Comparison of ENCODE assay signal across 11 cellular contexts in genomic region chr17:62625870-62626200, GRCh38. TPM values are rescaled to one million over a fixed set of nuclear protein-coding genes. Genes with fewer than 3 reads are reported as not detected.
DNase-seq lines count a peak whose midpoint lies in the region; ATAC-seq and TF ChIP-seq lines count a peak whose summit lies in the region.
"Had no signal": no experiment of that assay in that cellular context is flagged by ENCODE, and none has a peak within 500 bp of the region (broad histone marks: within the 10 kb centered on the region; RNA-seq: fewer than 3 reads in every experiment).

No MANE protein-coding gene starts in this region.

- no peaks in the 10 kb centered on the region for H3K9me3 Mint-ChIP-seq in T-helper 1 cell treated with Interleukin-12 subunit alpha and Interleukin-12 subunit beta and Interleukin-4 antibody, amounts not matched to agents 30 μg/mL and 1 μg/mL, for 36 hours

- H3K27me3 ChIP-seq in left ventricle myocardium inferior (ENCODE audit: low read depth) = peaks cover 53% of the 10 kb centered on the region
- peaks cover 8 to 35% (median 30%) of the 10 kb centered on the region in 3 donors for H3K27me3 ChIP-seq in sigmoid colon

- peaks cover 40% of the 10 kb centered on the region for H3K27me3 Mint-ChIP-seq in T-helper 1 cell treated with Interleukin-12 subunit alpha and Interleukin-12 subunit beta and Interleukin-4 antibody, amounts not matched to agents 30 μg/mL and 1 μg/mL, for 36 hours (ENCODE audit: low read depth)

- peak overlapping the region; percentile 22 for H3K4me3 Mint-ChIP-seq in T-helper 1 cell treated with Interleukin-12 subunit alpha and Interleukin-12 subunit beta and Interleukin-4 antibody, amounts not matched to agents 30 μg/mL and 1 μg/mL, for 36 hours

- 75 to 81% methylated on average over 4 of the region's 4 CpGs for WGBS in sigmoid colon, 2 donors

- intact Hi-C loops in left ventricle myocardium inferior (cut with micrococcal nuclease) (no loop called here), sigmoid colon (cut with DNase I) (no loop called here), posterior vena cava (cut with DNase I) (no loop called here)

- ATAC-seq in HG03159 (IDR thresholded peaks at IDR 0.05; ENCODE audit: unreplicated experiment) = no peak

- H3K27ac ChIP-seq in left ventricle myocardium inferior (replicated peaks) = peak overlapping the region; percentile 89
- H3K27ac ChIP-seq in sigmoid colon = peak overlapping the region in 3 of 4 donors; percentile 6 to 66 (median 46)

- DNase-seq in T-helper 1 cell (no peak), MV-4-11 (lab: John Stamatoyannopoulos, UW) (peak; percentile 50), left ventricle myocardium inferior (no peak), sigmoid colon (no peak), NCI-H510A (lab: John Stamatoyannopoulos, UW) (no peak), posterior vena cava (ENCODE audit: low spot score) (no peak)
- DNase-seq: 8988T; NCI-H2081 treated with DMSO at 0.1 percent for 48 hours; stimulated activated naive CD4-positive, alpha-beta T cell had no signal

- peaks cover 3% of the 10 kb centered on the region for H3K4me1 Mint-ChIP-seq in T-helper 1 cell treated with Interleukin-12 subunit alpha and Interleukin-12 subunit beta and Interleukin-4 antibody, amounts not matched to agents 30 μg/mL and 1 μg/mL, for 36 hours (ENCODE audit: low read depth)

- no peak overlapping the region for H3K27ac Mint-ChIP-seq in T-helper 1 cell treated with Interleukin-12 subunit alpha and Interleukin-12 subunit beta and Interleukin-4 antibody, amounts not matched to agents 30 μg/mL and 1 μg/mL, for 36 hours

- TF ChIP-seq EP300 in sigmoid colon (IDR thresholded peaks at IDR 0.05) = no peak

- H3K36me3 Mint-ChIP-seq in T-helper 1 cell treated with Interleukin-12 subunit alpha and Interleukin-12 subunit beta and Interleukin-4 antibody, amounts not matched to agents 30 μg/mL and 1 μg/mL, for 36 hours (ENCODE audit: low read depth) = peaks cover 4% of the 10 kb centered on the region

- TF ChIP-seq CTCF in left ventricle myocardium inferior (IDR thresholded peaks at IDR 0.05; ENCODE audit: borderline replicate concordance) = no peak
- TF ChIP-seq CTCF in sigmoid colon (IDR thresholded peaks at IDR 0.05) = no peak

- H3K36me3 ChIP-seq in left ventricle myocardium inferior (no peaks in the 10 kb centered on the region), sigmoid colon (no peaks in the 10 kb centered on the region)

- H3K4me3 ChIP-seq in left ventricle myocardium inferior (no peak overlapping the region), sigmoid colon (no peak overlapping the region)

- no peak for TF ChIP-seq POLR2A in sigmoid colon (IDR thresholded peaks at IDR 0.05)

- H3K9me3 ChIP-seq in left ventricle myocardium inferior (replicated peaks) = no peaks in the 10 kb centered on the region
- H3K9me3 ChIP-seq in sigmoid colon = no peaks in the 10 kb centered on the region

- peaks cover 35% of the 10 kb centered on the region for H3K4me1 ChIP-seq in left ventricle myocardium inferior
- H3K4me1 ChIP-seq in sigmoid colon = peaks cover 0 to 31% (median 20%) of the 10 kb centered on the region in 4 donors

RNA-seq across cellular contexts. Expression of gene MRC2, which starts 1.6 kb away (rescaled TPM):
- 22.8 TPM for total RNA-seq in left ventricle myocardium inferior
- 10 to 100 TPM; 19.6 to 94.4 (median 29.1) TPM for total RNA-seq in sigmoid colon
- polyA plus RNA-seq in sigmoid colon = 1 to 10 TPM; 2.5 to 6.9 (median 3.0) TPM
- 100 to 1,000 TPM in 1 of 2 donors, 10 to 100 TPM in 1; 60.3 to 130 TPM for total RNA-seq in posterior vena cava
